8 cellular contexts compared by ENCODE assay signal in the genomic region with DNA sequence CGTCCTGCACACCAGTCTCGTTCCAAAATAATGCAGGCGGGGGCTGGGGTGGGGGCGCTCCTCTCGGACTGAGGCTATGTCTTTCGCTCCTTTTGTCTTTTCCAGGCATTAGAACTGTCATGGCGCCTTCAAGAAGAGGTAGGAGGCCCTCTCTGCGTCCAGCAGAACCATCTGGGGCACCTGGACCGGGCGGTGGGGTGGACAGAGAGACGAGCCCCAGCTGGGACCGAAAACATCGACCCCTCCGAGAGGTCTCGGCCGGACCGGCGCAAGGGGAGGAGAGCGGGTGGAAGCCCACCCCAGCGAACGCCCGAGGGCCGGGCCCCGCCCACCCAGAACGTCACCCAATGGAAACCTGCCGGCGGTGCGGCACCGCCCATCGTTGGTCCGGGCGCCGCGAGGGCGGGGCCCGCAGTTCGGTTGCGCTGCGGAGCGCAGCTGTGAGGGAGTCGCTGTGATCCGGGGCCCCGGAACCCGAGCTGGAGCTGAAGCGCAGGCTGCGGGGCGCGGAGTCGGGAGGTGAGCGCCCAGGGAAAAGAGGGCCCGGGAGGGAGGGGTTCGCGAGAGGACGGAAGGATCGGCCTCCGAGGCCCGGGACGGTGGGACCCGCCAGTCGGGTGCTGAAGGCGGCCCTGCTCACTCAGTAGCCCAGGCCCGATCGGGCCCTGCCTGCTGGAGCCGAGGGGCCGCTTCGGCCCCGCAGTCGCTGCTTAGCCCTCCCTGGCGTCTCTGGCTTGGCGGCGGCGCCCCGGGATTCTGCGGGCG. TPM values are rescaled to one million over a fixed set of nuclear protein-coding genes. Genes with fewer than 3 reads are reported as not detected.
A peak's percentile ranks its signal among the peaks of the same experiment; 100 is the strongest.
DNase-seq lines count a peak whose midpoint lies in the region; ATAC-seq and TF ChIP-seq lines count a peak whose summit lies in the region.

A gene (plus strand): TSS at position 419 of the 765 bp plus-strand sequence. CDS start 4,643 bp downstream, outside the sequence.

- H3K27ac ChIP-seq in heart right ventricle (peak within 1 kb of the TSS; percentile 93 to 100 (median 99)), upper lobe of left lung (peak within 1 kb of the TSS; percentile 95 to 99 (median 97))

- peaks cover 10 to 48% (median 36%) of the 10 kb centered on the region in 9 donors for H3K4me1 ChIP-seq in heart right ventricle
- peaks cover 25 to 39% (median 36%) of the 10 kb centered on the region in 4 donors for H3K4me1 ChIP-seq in upper lobe of left lung

- H3K27me3 ChIP-seq in heart right ventricle (no peaks in the 10 kb centered on the region), upper lobe of left lung (no peaks in the 10 kb centered on the region)

- H3K4me3 ChIP-seq in heart right ventricle (peak within 1 kb of the TSS; percentile 74 to 100 (median 99)), upper lobe of left lung (peak within 1 kb of the TSS; percentile 76 to 90 (median 81))

- 0 to 1% methylated on average over 66 to 75 of the region's 75 CpGs for WGBS in heart right ventricle, 2 donors
- 0 to 1% methylated on average over 32 to 53 of the region's 75 CpGs for WGBS in upper lobe of left lung, 2 donors

- TF ChIP-seq EP300 in upper lobe of left lung (IDR thresholded peaks at IDR 0.05), result peak in 1 of 4 donors; percentile 31

- H3K9me3 ChIP-seq in heart right ventricle (no peaks in the 10 kb centered on the region), upper lobe of left lung (no peaks in the 10 kb centered on the region)

- in situ Hi-C loops in GM13977 (cut with MboI; ENCODE audit: low pct_unique_long_range_greater_than_20kb, low sequenced_read_pairs, unreplicated experiment), result no loop called here

- DNase-seq in GM13977 (ENCODE audit: low spot score), result peak; percentile 96
- peak; percentile 71 for DNase-seq in NCI-H1694 (lab: John Stamatoyannopoulos, UW)
- peak; percentile 74 for DNase-seq in amniotic epithelial cell (ENCODE audit: low read depth)
- DNase-seq in heart right ventricle, result peak; percentile 93 to 96
- peak; percentile 96 for DNase-seq in posterior vena cava (ENCODE audit: low spot score)
- DNase-seq in upper lobe of left lung, result peak; percentile 91 to 99

- ATAC-seq in HG02852 (IDR thresholded peaks at IDR 0.05; ENCODE audit: unreplicated experiment) (peak; percentile 84), heart right ventricle (peak; percentile 96 to 98 (median 98)), upper lobe of left lung (ENCODE audit: low FRiP score in 2 of 2) (peak; percentile 98 to 99)

- peaks cover 0 to 13% (median 2%) of the 10 kb centered on the region in 9 donors for H3K36me3 ChIP-seq in heart right ventricle
- peaks cover 0 to 9% (median 3%) of the 10 kb centered on the region in 4 donors for H3K36me3 ChIP-seq in upper lobe of left lung

- intact Hi-C loops in T-helper 1 cell treated with Interleukin-12 subunit alpha and Interleukin-12 subunit beta and Interleukin-4 antibody, amounts not matched to agents 30 ng/mL and 1 ng/mL, for 36 hours (cut with micrococcal nuclease), result loop anchor here (1.0 to 5.0 kb wide), 12 partner anchors 19 to 1324 kb away; a partner anchor contains a TSS
- intact Hi-C loops in heart right ventricle (cut with DNase I) (loop anchor here in 5 of 10 donors (1.0 to 10.0 kb wide), 6 partner anchors 19 to 156 kb away; a partner anchor contains a TSS), posterior vena cava (cut with DNase I) (no loop called here)

- TF ChIP-seq CTCF in GM13977 (IDR thresholded peaks at IDR 0.05; ENCODE audit: extremely low read depth, insufficient read depth, missing control alignments), result peak; percentile 13
- no peak for TF ChIP-seq CTCF in heart right ventricle (IDR thresholded peaks at IDR 0.05)
- no peak for TF ChIP-seq CTCF in upper lobe of left lung (IDR thresholded peaks at IDR 0.05)

- peak; percentile 79 to 96 (median 90) for TF ChIP-seq POLR2A in upper lobe of left lung (IDR thresholded peaks at IDR 0.05)

RNA-seq across cellular contexts. Expression of the gene that starts here (rescaled TPM):
- total RNA-seq in T-helper 1 cell treated with Interleukin-12 subunit alpha and Interleukin-12 subunit beta and Interleukin-4 antibody, amounts not matched to agents 30 ng/mL and 1 ng/mL, for 36 hours, result 100 and 104 TPM in 2 replicates
- 10 to 100 TPM; 47.6 to 69.7 (median 59.2) TPM for total RNA-seq in heart right ventricle
- polyA plus RNA-seq in heart right ventricle, result 10 to 100 TPM; 25.5 to 97.4 TPM
- total RNA-seq in posterior vena cava, result 10 to 100 TPM; 72.9 to 88.1 TPM
- total RNA-seq in upper lobe of left lung, result 10 to 100 TPM; 46.5 to 81.5 (median 62.5) TPM

Comparison
In these comparisons a context has a peak if more than half of its experiments do, and no peak if none do; other contexts are left out.
1. Peak in every context shown above with its lines: DNase-seq, ATAC-seq, H3K4me3 ChIP-seq and H3K27ac ChIP-seq.